ENCODE assay signal across 25 cellular contexts in the genomic region with DNA sequence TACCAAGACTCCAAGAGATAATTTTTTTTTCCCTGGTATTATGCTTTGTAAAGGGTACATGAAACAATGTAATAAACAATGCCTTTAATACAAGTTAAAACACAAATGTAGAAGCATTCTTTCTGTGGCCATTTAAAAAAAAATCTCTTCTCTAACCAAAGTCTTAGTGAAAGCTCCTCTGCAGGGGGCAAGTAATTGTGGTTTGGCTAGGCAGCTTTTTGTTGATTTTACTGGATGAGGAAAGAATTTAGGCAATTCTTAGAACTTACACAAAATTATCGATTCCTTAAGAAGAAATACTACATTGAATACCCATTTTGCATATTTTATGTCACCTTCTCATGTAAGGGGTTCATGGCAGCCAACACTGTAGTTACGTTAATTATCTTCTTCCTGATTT. TPM values are rescaled to one million over a fixed set of nuclear protein-coding genes. Genes with fewer than 3 reads are reported as not detected.
DNase-seq lines count a peak whose midpoint lies in the region; ATAC-seq and TF ChIP-seq lines count a peak whose summit lies in the region.
"Had no signal": no experiment of that assay in that cellular context is flagged by ENCODE, and none has a peak within 500 bp of the region (broad histone marks: within the 10 kb centered on the region; RNA-seq: fewer than 3 reads in every experiment).

No MANE protein-coding gene starts in this region.

- H3K27ac Mint-ChIP-seq in neural progenitor cell = no peak overlapping the region
- no peak overlapping the region for H3K27ac Mint-ChIP-seq in glutamatergic neuron (ENCODE audit: unreplicated experiment)
- H3K27ac Mint-ChIP-seq: activated naive CD4-positive, alpha-beta T cell treated with anti-CD3 and anti-CD28 coated beads, Interleukin-2, amount 50 U/mL, for 24 hours; IgD-negative memory B cell; progenitor cell of endocrine pancreas had no signal

- H3K27me3 ChIP-seq in MG63 = no peaks in the 10 kb centered on the region
- H3K27me3 ChIP-seq in neural progenitor cell = no peaks in the 10 kb centered on the region
- H3K27me3 ChIP-seq: BLaER1 treated with 17β-estradiol and CSF1 and Interleukin-3, amounts not matched to agents 10 nM and 100 nM; sigmoid colon; transverse colon had no signal

- POLR2A ChIA-PET in AG04449 (lab: Yijun Ruan, JAX) = no interaction called here

- peak overlapping the region; percentile 51 for H3K4me2 ChIP-seq in neural progenitor cell
- H3K4me2 ChIP-seq: BLaER1 treated with 17β-estradiol and CSF1 and Interleukin-3, amounts not matched to agents 10 nM and 100 nM; PC-9 had no signal

- H3K36me3 Mint-ChIP-seq in neural progenitor cell (peaks cover 24% of the 10 kb centered on the region), glutamatergic neuron (ENCODE audit: unreplicated experiment) (no peaks in the 10 kb centered on the region)

- peaks cover 30% of the 10 kb centered on the region for H3K4me1 ChIP-seq in neural progenitor cell
- H3K4me1 ChIP-seq: BLaER1 treated with 17β-estradiol and CSF1 and Interleukin-3, amounts not matched to agents 10 nM and 100 nM; Caco-2; sigmoid colon; transverse colon had no signal

- H3K9me3 ChIP-seq in MG63 (no peaks in the 10 kb centered on the region), neural progenitor cell (ENCODE audit: low read depth) (no peaks in the 10 kb centered on the region)
- H3K9me3 ChIP-seq: Caco-2, sigmoid colon, transverse colon had no signal

- no peak overlapping the region for H3K4me3 Mint-ChIP-seq in neural progenitor cell
- no peak overlapping the region for H3K4me3 Mint-ChIP-seq in glutamatergic neuron (ENCODE audit: unreplicated experiment)
- H3K4me3 Mint-ChIP-seq: activated naive CD4-positive, alpha-beta T cell treated with anti-CD3 and anti-CD28 coated beads, Interleukin-2, amount 50 U/mL, for 24 hours; IgD-negative memory B cell had no signal

- CTCF ChIA-PET in AG04449 (lab: Yijun Ruan, JAX) = interaction anchor here (1.3 to 1.8 kb wide), 3 partner anchors 13 to 124 kb away, joined by 3 to 4 read pairs (median 4); no protein-coding TSS in a partner anchor

- H3K27me3 Mint-ChIP-seq in neural progenitor cell (ENCODE audit: insufficient read depth, low read depth) (no peaks in the 10 kb centered on the region), glutamatergic neuron (ENCODE audit: unreplicated experiment) (no peaks in the 10 kb centered on the region)
- H3K27me3 Mint-ChIP-seq: activated naive CD4-positive, alpha-beta T cell treated with anti-CD3 and anti-CD28 coated beads, Interleukin-2, amount 50 U/mL, for 24 hours; IgD-negative memory B cell; progenitor cell of endocrine pancreas had no signal

- H3K36me3 ChIP-seq in MG63 = peaks cover 22% of the 10 kb centered on the region
- peaks cover 17% of the 10 kb centered on the region for H3K36me3 ChIP-seq in neural progenitor cell

- H3K4me3 ChIP-seq in AG04449 (ENCODE audit: low read depth, low read length) (no peak overlapping the region), MG63 (no peak overlapping the region), neural progenitor cell (no peak overlapping the region)
- H3K4me3 ChIP-seq: BLaER1 treated with 17β-estradiol and CSF1 and Interleukin-3, amounts not matched to agents 10 nM and 100 nM; PC-9; sigmoid colon; transverse colon had no signal

- peaks cover 24% of the 10 kb centered on the region for H3F3A ChIP-seq in neural progenitor cell (ENCODE audit: low read depth)

- peaks cover 30% of the 10 kb centered on the region for H3K79me2 ChIP-seq in neural progenitor cell (ENCODE audit: low read depth)

- peak overlapping the region; percentile 16 for H3K27ac ChIP-seq in neural progenitor cell
- H3K27ac ChIP-seq: BLaER1 treated with 17β-estradiol and CSF1 and Interleukin-3, amounts not matched to agents 10 nM and 100 nM; PC-9; sigmoid colon; transverse colon had no signal

- TF ChIP-seq CTCF in AG04449 (IDR thresholded peaks at IDR 0.05; ENCODE audit: insufficient read depth, low read length, missing control alignments) = no peak
- TF ChIP-seq CTCF in neural progenitor cell (IDR thresholded peaks at IDR 0.05) = no peak
- TF ChIP-seq CTCF in glutamatergic neuron (IDR thresholded peaks at IDR 0.05; ENCODE audit: partially characterized antibody, unreplicated experiment) = no peak

- H4K20me1 ChIP-seq in neural progenitor cell (ENCODE audit: low read depth) = no peaks in the 10 kb centered on the region
- H4K20me1 ChIP-seq: BLaER1 treated with 17β-estradiol and CSF1 and Interleukin-3, amounts not matched to agents 10 nM and 100 nM had no signal

- peak; percentile 44 for DNase-seq in AG04449 (ENCODE audit: low read depth, low spot score)
- DNase-seq in MG63 = peak; percentile 17
- DNase-seq in epidermal melanocyte (ENCODE audit: insufficient read length, low spot score) = peak; percentile 15
- DNase-seq in neural progenitor cell (ENCODE audit: low spot score) = peak; percentile 66
- no peak for DNase-seq in NCI-H345 treated with DMSO at 0.1 percent for 48 hours (lab: John Stamatoyannopoulos, UW; ENCODE audit: unreplicated experiment)
- DNase-seq in activated CD4-positive, alpha-beta T cell treated with anti-CD3 and anti-CD28 coated beads for 4 hours = no peak
- no peak for DNase-seq in glutamatergic neuron
- DNase-seq: activated CD4-positive, alpha-beta T cell treated with anti-CD3 and anti-CD28 coated beads, Interleukin-2, amount 50 U/mL, for 1 hour; aorta; Caco-2; DMS79; effector memory CD4-positive, alpha-beta T cell; kidney; PC-9; Right ventricle myocardium superior; sigmoid colon; T-helper 9 cell; transverse colon had no signal

- no peak overlapping the region for H2AFZ ChIP-seq in neural progenitor cell (replicated peaks)
- H2AFZ ChIP-seq: PC-9 had no signal

- ATAC-seq in HG02973 (IDR thresholded peaks at IDR 0.05; ENCODE audit: unreplicated experiment) = no peak

- no peaks in the 10 kb centered on the region for H3K9me3 Mint-ChIP-seq in neural progenitor cell
- no peaks in the 10 kb centered on the region for H3K9me3 Mint-ChIP-seq in glutamatergic neuron (ENCODE audit: unreplicated experiment)
- H3K9me3 Mint-ChIP-seq: activated naive CD4-positive, alpha-beta T cell treated with anti-CD3 and anti-CD28 coated beads, Interleukin-2, amount 50 U/mL, for 24 hours; IgD-negative memory B cell had no signal

- peaks cover 10% of the 10 kb centered on the region for H3K4me1 Mint-ChIP-seq in neural progenitor cell
- H3K4me1 Mint-ChIP-seq in glutamatergic neuron (ENCODE audit: low read depth, unreplicated experiment) = no peaks in the 10 kb centered on the region

- H3K9ac ChIP-seq in neural progenitor cell = no peak overlapping the region
- H3K9ac ChIP-seq: BLaER1 treated with 17β-estradiol and CSF1 and Interleukin-3, amounts not matched to agents 10 nM and 100 nM had no signal

RNA-seq across cellular contexts. Expression of a gene that starts 12.4 kb away (rescaled TPM):
- total RNA-seq in MG63 (2014; rRNA removed; shearing (Covaris generic); ENCODE audit: low replicate concordance) = 7.1 and 20.6 TPM in 2 replicates
- total RNA-seq in neural progenitor cell (ENCODE audit: low replicate concordance) (24.1 and 24.6 TPM in 2 replicates), glutamatergic neuron (ENCODE audit: unreplicated experiment) (36.8 TPM)

RNA-seq across cellular contexts. Expression of a gene that starts 38.1 kb away (rescaled TPM):
- total RNA-seq in MG63 (2014; rRNA removed; shearing (Covaris generic); ENCODE audit: low replicate concordance) = not detected in 2 replicates
- total RNA-seq in neural progenitor cell (ENCODE audit: low replicate concordance) = not detected in 2 replicates
- total RNA-seq in glutamatergic neuron (ENCODE audit: unreplicated experiment) = not detected
- total RNA-seq: aorta, Caco-2, glomerular endothelial cell, kidney, NCI-H460, PC-9, progenitor cell of endocrine pancreas, Right ventricle myocardium superior, sigmoid colon, transverse colon had no signal

Comparison
In these comparisons a context has a peak if more than half of its experiments do, and no peak if none do; other contexts are left out.
1. DNase-seq: peak in AG04449 (single experiment), MG63 (single experiment), epidermal melanocyte (single experiment) and neural progenitor cell (single experiment); none in NCI-H345 treated with DMSO at 0.1 percent for 48 hours (single experiment), activated CD4-positive, alpha-beta T cell treated with anti-CD3 and anti-CD28 coated beads for 4 hours (0 of 2) and glutamatergic neuron (single experiment).